Comparison of ENCODE assay signal across 14 cellular contexts in the genomic region with DNA sequence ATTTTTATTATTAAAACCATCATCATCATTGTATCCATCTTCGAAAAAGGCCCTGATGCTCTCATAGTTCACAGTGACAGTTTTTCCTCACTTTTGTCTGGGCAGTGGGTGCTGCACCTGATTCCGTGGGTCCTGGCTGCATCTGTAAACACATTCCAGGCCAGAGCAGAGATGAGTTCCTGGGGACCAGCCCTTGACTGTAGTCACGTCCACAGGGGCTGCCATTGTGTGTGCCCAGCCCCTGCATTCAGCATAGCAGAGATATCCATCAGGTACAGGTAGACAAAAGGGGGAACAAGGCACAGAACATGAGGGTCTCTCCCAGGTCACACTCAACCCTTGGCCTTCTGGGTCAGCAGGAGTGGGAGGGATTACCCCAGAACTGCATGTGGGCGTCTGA.
"Had no signal": no experiment of that assay in that cellular context is flagged by ENCODE, and none has a peak within 500 bp of the region (broad histone marks: within the 10 kb centered on the region; RNA-seq: fewer than 3 reads in every experiment).

No MANE protein-coding gene starts in this region.

- FAIRE-seq: colon, frontal cortex, islet of Langerhans had no signal

- H3K9me3 ChIP-seq: breast epithelium, heart left ventricle, left lung, sigmoid colon, stomach, thoracic aorta had no signal

- H3K27ac ChIP-seq: breast epithelium, left lung, sigmoid colon, stomach, thoracic aorta had no signal

- ATAC-seq: left lung had no signal

- H3K27me3 ChIP-seq: breast epithelium, heart left ventricle, left lung, sigmoid colon, stomach had no signal

- DNase-seq: activated B cell treated with CpG ODN at 0.5 μM for 24 hours; activated CD4-positive, alpha-beta T cell treated with anti-CD3 and anti-CD28 coated beads, Interleukin-2, amount 10 ng/mL, durations not matched to agents 24 days and 14 days; activated CD8-positive, alpha-beta memory T cell treated with anti-CD3 and anti-CD28 coated beads for 24 hours; effector CD4-positive, alpha-beta T cell; heart left ventricle; sigmoid colon; stimulated activated CD4-positive, alpha-beta T cell treated with anti-CD3 and anti-CD28 coated beads, Interleukin-4, amount 100 ng/mL, for 1 hour; stomach had no signal

- H3K36me3 ChIP-seq: breast epithelium, sigmoid colon had no signal

- H3K4me3 ChIP-seq: breast epithelium, heart left ventricle, left lung, sigmoid colon, stomach, thoracic aorta had no signal
